In genomic region chr4:52037730-52038108, GRCh38 we compare ENCODE assay signal across 8 cellular contexts. TPM values are rescaled to one million over a fixed set of nuclear protein-coding genes. Genes with fewer than 3 reads are reported as not detected.
A peak's percentile ranks its signal among the peaks of the same experiment; 100 is the strongest.
DNase-seq lines count a peak whose midpoint lies in the region; ATAC-seq and TF ChIP-seq lines count a peak whose summit lies in the region.

No MANE protein-coding gene starts in this region.

- H2AFZ ChIP-seq in SU-DHL-6 (ENCODE audit: low read depth, low read length, severe bottlenecking) = peak overlapping the region; percentile 57

- H3F3A ChIP-seq in SU-DHL-6 (ENCODE audit: insufficient read depth) = no peaks in the 10 kb centered on the region

- no peaks in the 10 kb centered on the region for H4K20me1 ChIP-seq in SU-DHL-6 (ENCODE audit: low read depth, low read length)

- DNase-seq in EL (peak; percentile 35), epithelial cell of esophagus (ENCODE audit: low read depth) (no peak), upper lobe of right lung (no peak)
- DNase-seq in activated CD4-positive, CD25-positive, alpha-beta regulatory T cell treated with anti-CD3 and anti-CD28 coated beads, Interleukin-2, amount 50 U/mL, for 72 hours = no peak

- H3K9ac ChIP-seq in SU-DHL-6 (ENCODE audit: low read length) (peak overlapping the region; percentile 64), mucosa of rectum (ENCODE audit: low read depth in 1 of 2, low read length in 2 of 2) (peak overlapping the region; percentile 42 to 62)

- no peaks in the 10 kb centered on the region for H3K9me2 ChIP-seq in SU-DHL-6 (replicated peaks; ENCODE audit: insufficient read depth, low read length)

- H3K27ac ChIP-seq in SU-DHL-6 (ENCODE audit: low read depth, low read length) (no peak overlapping the region), mucosa of rectum (ENCODE audit: low read depth in 2 of 2, low read length in 2 of 2) (peak overlapping the region in 1 of 2 donors; percentile 27), upper lobe of right lung (peak overlapping the region; percentile 65)

- H3K4me3 ChIP-seq in SU-DHL-6 (ENCODE audit: insufficient read depth, low read length, poor library complexity, severe bottlenecking) (peak overlapping the region; percentile 65), epithelial cell of esophagus (ENCODE audit: low read length) (peak overlapping the region; percentile 69), mucosa of rectum (ENCODE audit: low read length in 2 of 2) (peak overlapping the region; percentile 74 to 78), upper lobe of right lung (peak overlapping the region; percentile 79)

- no peaks in the 10 kb centered on the region for H3K27me3 ChIP-seq in SU-DHL-6 (ENCODE audit: low read length)
- H3K27me3 ChIP-seq in mucosa of rectum (ENCODE audit: control insufficient read depth in 2 of 2, insufficient read depth in 2 of 2, low read length in 2 of 2) = peaks cover 0 to 7% of the 10 kb centered on the region in 2 donors
- H3K27me3 ChIP-seq in upper lobe of right lung = no peaks in the 10 kb centered on the region

- peaks cover 9 to 12% of the 10 kb centered on the region in 2 donors for H3K4me1 ChIP-seq in mucosa of rectum (ENCODE audit: control insufficient read depth in 2 of 2, insufficient read depth in 2 of 2, low read length in 2 of 2)
- H3K4me1 ChIP-seq in upper lobe of right lung = peaks cover 14% of the 10 kb centered on the region

- peak overlapping the region; percentile 79 for H3K4me2 ChIP-seq in SU-DHL-6 (ENCODE audit: low read depth, low read length, poor library complexity, severe bottlenecking)

- intact Hi-C loops in upper lobe of right lung (cut with DNase I) = no loop called here

- TF ChIP-seq CTCF in SU-DHL-6 (IDR thresholded peaks at IDR 0.05; ENCODE audit: insufficient read depth, low read length, poor library complexity, severe bottlenecking) (no peak), epithelial cell of esophagus (IDR thresholded peaks at IDR 0.05; ENCODE audit: insufficient read depth, low read depth, low read length, missing control alignments) (no peak), upper lobe of right lung (IDR thresholded peaks at IDR 0.05) (no peak)

- peaks cover 4% of the 10 kb centered on the region; the same call in 1 of the 2 replicates for H3K79me2 ChIP-seq in SU-DHL-6 (ENCODE audit: insufficient read depth, low read length)

- ATAC-seq in GM19468 (IDR thresholded peaks at IDR 0.05; ENCODE audit: extremely low read depth, unreplicated experiment) (peak; percentile 24), HG03469 (IDR thresholded peaks at IDR 0.05; ENCODE audit: unreplicated experiment) (peak; percentile 46), upper lobe of right lung (peak; percentile 65)

- no peaks in the 10 kb centered on the region for H3K9me3 ChIP-seq in SU-DHL-6 (ENCODE audit: insufficient read depth, low read length)
- no peaks in the 10 kb centered on the region for H3K9me3 ChIP-seq in mucosa of rectum (ENCODE audit: control insufficient read depth in 2 of 2, low read length in 2 of 2)
- H3K9me3 ChIP-seq in upper lobe of right lung = no peaks in the 10 kb centered on the region

- H3K36me3 ChIP-seq in SU-DHL-6 (ENCODE audit: low read length) (no peaks in the 10 kb centered on the region), mucosa of rectum (ENCODE audit: control insufficient read depth in 2 of 2, insufficient read depth in 2 of 2, low read length in 2 of 2) (peaks cover 0 to 2% of the 10 kb centered on the region in 2 donors), upper lobe of right lung (no peaks in the 10 kb centered on the region)

RNA-seq across cellular contexts. Expression of gene SGCB, which starts 0.4 kb away (rescaled TPM):
- total RNA-seq in upper lobe of right lung = 37.1 TPM

RNA-seq across cellular contexts. Expression of gene SPATA18, which starts 13.4 kb away (rescaled TPM):
- total RNA-seq in upper lobe of right lung = 17.3 TPM

RNA-seq across cellular contexts. Expression of gene LRRC66, which starts 17.6 kb away (rescaled TPM):
- total RNA-seq in upper lobe of right lung = 0.12 TPM
